In genomic region chrX:40646489-40647306, GRCh38 we compare ENCODE assay signal across 8 cellular contexts. TPM values are rescaled to one million over a fixed set of nuclear protein-coding genes. Genes with fewer than 3 reads are reported as not detected.
DNase-seq lines count a peak whose midpoint lies in the region; ATAC-seq and TF ChIP-seq lines count a peak whose summit lies in the region.

No MANE protein-coding gene starts in this region.

- H3K36me3 ChIP-seq in NT2/D1 (ENCODE audit: insufficient read depth, insufficient read length, low read length) (peaks cover 49% of the 10 kb centered on the region), vagina (no peaks in the 10 kb centered on the region)

- peak; percentile 6 for DNase-seq in NT2/D1 (ENCODE audit: low read depth, low spot score)
- DNase-seq in fibroblast of pulmonary artery (ENCODE audit: low read depth) = peak; percentile 14
- no peak for DNase-seq in natural killer cell treated with Interleukin-12 subunit alpha and Interleukin-12 subunit beta and Interleukin-15 and Interleukin-18, amount 100 ng/mL, for 72 hours (ENCODE audit: low spot score)
- DNase-seq in vagina (ENCODE audit: extremely low spot score in 2 of 2) = no peak
- DNase-seq in GDM1 (lab: John Stamatoyannopoulos, UW) = no peak

- H3K9me3 ChIP-seq in NT2/D1 (ENCODE audit: insufficient read depth, low read length) (no peaks in the 10 kb centered on the region), vagina (no peaks in the 10 kb centered on the region)

- H3K27me3 ChIP-seq in NT2/D1 (ENCODE audit: insufficient read depth, insufficient read length) (no peaks in the 10 kb centered on the region), vagina (no peaks in the 10 kb centered on the region)

- peak overlapping the region; percentile 91 for H3K4me3 Mint-ChIP-seq in activated T-helper 17 cell treated with anti-CD3 and anti-CD28 coated beads, Interleukin-2, amount 50 U/mL, for 72 hours
- peak overlapping the region; percentile 90 for H3K4me3 Mint-ChIP-seq in natural killer cell treated with Interleukin-12 subunit alpha and Interleukin-12 subunit beta and Interleukin-15 and Interleukin-18, amount 100 ng/mL, for 72 hours

- H3K27ac ChIP-seq in vagina = peak overlapping the region; percentile 80

- TF ChIP-seq CTCF in fibroblast of pulmonary artery (IDR thresholded peaks at IDR 0.05; ENCODE audit: low read length, missing control alignments) (no peak), vagina (IDR thresholded peaks at IDR 0.05) (no peak)

- H3K27me3 Mint-ChIP-seq in activated T-helper 17 cell treated with anti-CD3 and anti-CD28 coated beads, Interleukin-2, amount 50 U/mL, for 72 hours = no peaks in the 10 kb centered on the region
- no peaks in the 10 kb centered on the region for H3K27me3 Mint-ChIP-seq in natural killer cell treated with Interleukin-12 subunit alpha and Interleukin-12 subunit beta and Interleukin-15 and Interleukin-18, amount 100 ng/mL, for 72 hours

- H3K4me1 ChIP-seq in NT2/D1 (ENCODE audit: insufficient read depth, insufficient read length) = no peaks in the 10 kb centered on the region
- peaks cover 39% of the 10 kb centered on the region for H3K4me1 ChIP-seq in vagina

- ATAC-seq in GM18517 (IDR thresholded peaks at IDR 0.05; ENCODE audit: unreplicated experiment) (peak; percentile 8), HG02870 (IDR thresholded peaks at IDR 0.05; ENCODE audit: unreplicated experiment) (peak; percentile 15)
- ATAC-seq in activated T-helper 17 cell treated with anti-CD3 and anti-CD28 coated beads, Interleukin-2, amount 50 U/mL, for 72 hours (replicated peaks) = peak; percentile 40
- peak; percentile 59 to 69 for ATAC-seq in natural killer cell treated with Interleukin-12 subunit alpha and Interleukin-12 subunit beta and Interleukin-15 and Interleukin-18, amount 100 ng/mL, for 72 hours

- H3K9ac ChIP-seq in NT2/D1 (ENCODE audit: insufficient read length, low read depth) = peak overlapping the region; percentile 93

- intact Hi-C loops in vagina (cut with DNase I) = no loop called here

- H3K9me3 Mint-ChIP-seq in activated T-helper 17 cell treated with anti-CD3 and anti-CD28 coated beads, Interleukin-2, amount 50 U/mL, for 72 hours = no peaks in the 10 kb centered on the region
- no peaks in the 10 kb centered on the region for H3K9me3 Mint-ChIP-seq in natural killer cell treated with Interleukin-12 subunit alpha and Interleukin-12 subunit beta and Interleukin-15 and Interleukin-18, amount 100 ng/mL, for 72 hours

- peak overlapping the region; percentile 69 for H3K4me3 ChIP-seq in NT2/D1 (ENCODE audit: insufficient read length, low read depth)
- peak overlapping the region; percentile 73 for H3K4me3 ChIP-seq in fibroblast of pulmonary artery (replicated peaks; ENCODE audit: low read depth, low read length)
- H3K4me3 ChIP-seq in vagina = peak overlapping the region; percentile 67 to 94

- peaks cover 55% of the 10 kb centered on the region for H3K36me3 Mint-ChIP-seq in activated T-helper 17 cell treated with anti-CD3 and anti-CD28 coated beads, Interleukin-2, amount 50 U/mL, for 72 hours (ENCODE audit: low read depth)
- peaks cover 29% of the 10 kb centered on the region for H3K36me3 Mint-ChIP-seq in natural killer cell treated with Interleukin-12 subunit alpha and Interleukin-12 subunit beta and Interleukin-15 and Interleukin-18, amount 100 ng/mL, for 72 hours

- peaks cover 15% of the 10 kb centered on the region for H3K4me1 Mint-ChIP-seq in activated T-helper 17 cell treated with anti-CD3 and anti-CD28 coated beads, Interleukin-2, amount 50 U/mL, for 72 hours
- H3K4me1 Mint-ChIP-seq in natural killer cell treated with Interleukin-12 subunit alpha and Interleukin-12 subunit beta and Interleukin-15 and Interleukin-18, amount 100 ng/mL, for 72 hours (ENCODE audit: low read depth in 2 of 2) = peaks cover 34 to 37% of the 10 kb centered on the region in 2 donors

- peak overlapping the region; percentile 95 for H3K27ac Mint-ChIP-seq in activated T-helper 17 cell treated with anti-CD3 and anti-CD28 coated beads, Interleukin-2, amount 50 U/mL, for 72 hours
- peak overlapping the region; percentile 96 to 97 for H3K27ac Mint-ChIP-seq in natural killer cell treated with Interleukin-12 subunit alpha and Interleukin-12 subunit beta and Interleukin-15 and Interleukin-18, amount 100 ng/mL, for 72 hours

- no peak for TF ChIP-seq POLR2A in vagina (IDR thresholded peaks at IDR 0.05)

RNA-seq across cellular contexts. Expression of gene CXorf38, which starts 0.7 kb away (rescaled TPM):
- total RNA-seq in activated T-helper 17 cell treated with anti-CD3 and anti-CD28 coated beads, Interleukin-2, amount 50 U/mL, for 72 hours = 10 to 100 TPM; 18.7 to 21.5 TPM
- 10 to 100 TPM; 20.3 to 26.0 TPM for total RNA-seq in natural killer cell treated with Interleukin-12 subunit alpha and Interleukin-12 subunit beta and Interleukin-15 and Interleukin-18, amount 100 ng/mL, for 72 hours
- 13.0 TPM for total RNA-seq in vagina

RNA-seq across cellular contexts. Expression of gene MPC1L, which starts 23.5 kb away (rescaled TPM):
- total RNA-seq in activated T-helper 17 cell treated with anti-CD3 and anti-CD28 coated beads, Interleukin-2, amount 50 U/mL, for 72 hours = not detected
- not detected for total RNA-seq in natural killer cell treated with Interleukin-12 subunit alpha and Interleukin-12 subunit beta and Interleukin-15 and Interleukin-18, amount 100 ng/mL, for 72 hours
- not detected for total RNA-seq in vagina

Comparison
In these comparisons a context has a peak if more than half of its experiments do, and no peak if none do; other contexts are left out.
1. ATAC-seq: peak in every context shown above with its lines; median percentile 64 in natural killer cell treated with Interleukin-12 subunit alpha and Interleukin-12 subunit beta and Interleukin-15 and Interleukin-18, amount 100 ng/mL, for 72 hours; 40 in activated T-helper 17 cell treated with anti-CD3 and anti-CD28 coated beads, Interleukin-2, amount 50 U/mL, for 72 hours; 15 in HG02870; 8 in GM18517.
2. DNase-seq: peak in NT2/D1 (single experiment) and fibroblast of pulmonary artery (single experiment); none in natural killer cell treated with Interleukin-12 subunit alpha and Interleukin-12 subunit beta and Interleukin-15 and Interleukin-18, amount 100 ng/mL, for 72 hours (single experiment), vagina (0 of 2) and GDM1 (single experiment).
3. Peak in every context shown above with its lines, with median percentiles within 50 percentile points of each other: H3K4me3 ChIP-seq.